Comparison of ENCODE assay signal across 27 cellular contexts in genomic region chrX:54641530-54641929, GRCh38.
DNase-seq lines count a peak whose midpoint lies in the region; ATAC-seq and TF ChIP-seq lines count a peak whose summit lies in the region.
"Had no signal": no experiment of that assay in that cellular context is flagged by ENCODE, and none has a peak within 500 bp of the region (broad histone marks: within the 10 kb centered on the region; RNA-seq: fewer than 3 reads in every experiment).

No MANE protein-coding gene starts in this region.

- no peaks in the 10 kb centered on the region for H3K9me3 ChIP-seq in SK-N-SH
- no peaks in the 10 kb centered on the region for H3K9me3 ChIP-seq in CD4-positive, alpha-beta memory T cell (ENCODE audit: control insufficient read depth in 1 of 2, low read length in 2 of 2)
- H3K9me3 ChIP-seq: A549, body of pancreas, left ventricle myocardium inferior, mucosa of descending colon, spleen, upper lobe of right lung had no signal

- H3K79me2 ChIP-seq in SK-N-SH (ENCODE audit: insufficient read depth), result no peaks in the 10 kb centered on the region; the same call in 1 of the 2 replicates

- no peaks in the 10 kb centered on the region for H4K20me1 ChIP-seq in SK-N-SH (ENCODE audit: insufficient read depth)
- H4K20me1 ChIP-seq: BLaER1 had no signal

- peak overlapping the region in 1 of 2 experiments; percentile 25; a peak in 1 of 4 replicates for H3K27ac ChIP-seq in SK-N-SH (ENCODE audit: low read depth in 2 of 2, low read length in 1 of 2)
- H3K27ac ChIP-seq in CD4-positive, alpha-beta memory T cell (ENCODE audit: low read depth, low read length), result no peak overlapping the region
- H3K27ac ChIP-seq: body of pancreas, HL-60, upper lobe of right lung had no signal

- H3K27ac Mint-ChIP-seq in activated T-cell treated with anti-CD3 and anti-CD28 coated beads, Interleukin-2, amount 50 U/mL, for 24 hours, result peak overlapping the region; percentile 32
- H3K27ac Mint-ChIP-seq in brain (peak overlapping the region in 3 of 5 experiments; percentile 64 to 100 (median 99)), mesothelial cell of epicardium (peak overlapping the region; percentile 25)
- peak overlapping the region in 3 of 7 donors; percentile 35 to 40 (median 35) for H3K27ac Mint-ChIP-seq in CD4-positive, alpha-beta memory T cell
- H3K27ac Mint-ChIP-seq: activated CD4-positive, alpha-beta memory T cell treated with anti-CD3 and anti-CD28 coated beads, Interleukin-2, amount 10 ng/mL, durations not matched to agents 7 days and 5 days; effector memory CD8-positive, alpha-beta T cell had no signal

- H3F3A ChIP-seq in SK-N-SH (replicated peaks; ENCODE audit: insufficient read depth), result peaks cover 3% of the 10 kb centered on the region

- TF ChIP-seq CTCF in brain (conservative IDR thresholded peaks at IDR 0.05), result no peak
- TF ChIP-seq CTCF in mesothelial cell of epicardium (IDR thresholded peaks at IDR 0.05; ENCODE audit: unreplicated experiment), result no peak
- no peak for TF ChIP-seq CTCF in SK-N-SH (IDR thresholded peaks at IDR 0.05)

- no peaks in the 10 kb centered on the region for H3K9me3 Mint-ChIP-seq in activated T-cell treated with anti-CD3 and anti-CD28 coated beads, Interleukin-2, amount 50 U/mL, for 24 hours
- H3K9me3 Mint-ChIP-seq in activated T-cell treated with anti-CD3 and anti-CD28 coated beads, Interleukin-2, amount 50 U/mL, for 4 hours, result no peaks in the 10 kb centered on the region
- peaks cover 0 to 16% (median 0%) of the 10 kb centered on the region in 5 experiments for H3K9me3 Mint-ChIP-seq in brain
- peaks cover 23% of the 10 kb centered on the region for H3K9me3 Mint-ChIP-seq in mesothelial cell of epicardium
- H3K9me3 Mint-ChIP-seq in CD4-positive, alpha-beta memory T cell, result peaks cover 0 to 2% (median 0%) of the 10 kb centered on the region in 8 donors
- H3K9me3 Mint-ChIP-seq: activated CD4-positive, alpha-beta memory T cell treated with anti-CD3 and anti-CD28 coated beads, Interleukin-2, amount 10 ng/mL, durations not matched to agents 7 days and 5 days; effector memory CD8-positive, alpha-beta T cell; stimulated activated naive CD8-positive, alpha-beta T cell treated with anti-CD3 and anti-CD28 coated beads, Interleukin-15, amount 100 ng/mL, for 72 hours had no signal

- H2AFZ ChIP-seq in SK-N-SH (ENCODE audit: low read depth), result no peak overlapping the region

- peaks cover 2% of the 10 kb centered on the region for H3K36me3 Mint-ChIP-seq in activated T-cell treated with anti-CD3 and anti-CD28 coated beads, Interleukin-2, amount 50 U/mL, for 24 hours (ENCODE audit: low read depth)
- H3K36me3 Mint-ChIP-seq in activated T-cell treated with anti-CD3 and anti-CD28 coated beads, Interleukin-2, amount 50 U/mL, for 4 hours (ENCODE audit: insufficient read depth), result no peaks in the 10 kb centered on the region
- H3K36me3 Mint-ChIP-seq in brain, result no peaks in the 10 kb centered on the region
- H3K36me3 Mint-ChIP-seq in mesothelial cell of epicardium, result no peaks in the 10 kb centered on the region
- H3K36me3 Mint-ChIP-seq in CD4-positive, alpha-beta memory T cell, result peaks cover 0 to 5% of the 10 kb centered on the region in 2 donors

- peaks cover 10% of the 10 kb centered on the region for H3K4me1 Mint-ChIP-seq in activated T-cell treated with anti-CD3 and anti-CD28 coated beads, Interleukin-2, amount 50 U/mL, for 24 hours (ENCODE audit: low read depth)
- H3K4me1 Mint-ChIP-seq in activated T-cell treated with anti-CD3 and anti-CD28 coated beads, Interleukin-2, amount 50 U/mL, for 4 hours (ENCODE audit: low read depth), result peaks cover 8% of the 10 kb centered on the region
- peaks cover 29% of the 10 kb centered on the region for H3K4me1 Mint-ChIP-seq in brain
- H3K4me1 Mint-ChIP-seq in mesothelial cell of epicardium, result peaks cover 10% of the 10 kb centered on the region
- H3K4me1 Mint-ChIP-seq in CD4-positive, alpha-beta memory T cell, result peaks cover 2 to 23% (median 9%) of the 10 kb centered on the region in 4 donors
- H3K4me1 Mint-ChIP-seq: stimulated activated naive CD8-positive, alpha-beta T cell treated with anti-CD3 and anti-CD28 coated beads, Interleukin-15, amount 100 ng/mL, for 72 hours had no signal

- H3K4me3 ChIP-seq in SK-N-SH (ENCODE audit: low read depth in 2 of 2, low read length in 1 of 2), result no peak overlapping the region
- no peak overlapping the region for H3K4me3 ChIP-seq in CD4-positive, alpha-beta memory T cell (ENCODE audit: low read length in 2 of 2)
- H3K4me3 ChIP-seq: A549, BLaER1, body of pancreas, left ventricle myocardium inferior, mucosa of descending colon, spleen, upper lobe of right lung had no signal

- no peak for DNase-seq in activated T-cell treated with anti-CD3 and anti-CD28 coated beads, Interleukin-2, amount 50 U/mL, for 24 hours
- DNase-seq in activated T-cell treated with anti-CD3 and anti-CD28 coated beads, Interleukin-2, amount 50 U/mL, for 4 hours, result no peak
- no peak for DNase-seq in mesothelial cell of epicardium (ENCODE audit: low spot score in 2 of 2, unreplicated experiment in 2 of 2)
- no peak for DNase-seq in SW 1271 (lab: John Stamatoyannopoulos, UW)
- DNase-seq in globus pallidus (ENCODE audit: low spot score), result no peak
- no peak for DNase-seq in SK-N-SH
- no peak for DNase-seq in CD4-positive, alpha-beta memory T cell
- DNase-seq: activated CD4-positive, alpha-beta memory T cell treated with anti-CD3 and anti-CD28 coated beads, Interleukin-2, amount 10 ng/mL, durations not matched to agents 7 days and 5 days; activated CD4-positive, CD25-positive, alpha-beta regulatory T cell; activated T-cell treated with anti-CD3 and anti-CD28 coated beads, Interleukin-2, amount 50 U/mL, for 1 hour; body of pancreas; effector memory CD8-positive, alpha-beta T cell; glutamatergic neuron; left ventricle myocardium inferior; mucosa of descending colon; NCI-H187 treated with DMSO at 0.1 percent for 48 hours; retina; spleen; stimulated activated CD4-positive, alpha-beta T cell treated with anti-CD3 and anti-CD28 coated beads, Interleukin-4, amount 100 ng/mL, for 24 hours; stimulated activated naive CD8-positive, alpha-beta T cell treated with anti-CD3 and anti-CD28 coated beads, Interleukin-15, amount 100 ng/mL, for 72 hours; T1000; upper lobe of right lung had no signal

- no peak overlapping the region for H3K4me3 Mint-ChIP-seq in activated T-cell treated with anti-CD3 and anti-CD28 coated beads, Interleukin-2, amount 50 U/mL, for 24 hours
- no peak overlapping the region for H3K4me3 Mint-ChIP-seq in activated T-cell treated with anti-CD3 and anti-CD28 coated beads, Interleukin-2, amount 50 U/mL, for 4 hours
- H3K4me3 Mint-ChIP-seq in brain (no peak overlapping the region), mesothelial cell of epicardium (no peak overlapping the region)
- H3K4me3 Mint-ChIP-seq in CD4-positive, alpha-beta memory T cell, result no peak overlapping the region
- H3K4me3 Mint-ChIP-seq: activated CD4-positive, alpha-beta memory T cell treated with anti-CD3 and anti-CD28 coated beads, Interleukin-2, amount 10 ng/mL, durations not matched to agents 7 days and 5 days; effector memory CD8-positive, alpha-beta T cell; stimulated activated naive CD8-positive, alpha-beta T cell treated with anti-CD3 and anti-CD28 coated beads, Interleukin-15, amount 100 ng/mL, for 72 hours had no signal

- H3K9me2 ChIP-seq in SK-N-SH, result no peaks in the 10 kb centered on the region

- no peak for TF ChIP-seq RAD21 in SK-N-SH (IDR thresholded peaks at IDR 0.05; ENCODE audit: low read length)

- H3K36me3 ChIP-seq in SK-N-SH (replicated peaks in 1 of 2; ENCODE audit: control insufficient read depth in 1 of 2, insufficient read depth in 2 of 2, low read length in 1 of 2), result no peaks in the 10 kb centered on the region
- no peaks in the 10 kb centered on the region for H3K36me3 ChIP-seq in CD4-positive, alpha-beta memory T cell (ENCODE audit: insufficient read depth, low read length)
- H3K36me3 ChIP-seq: BLaER1, left ventricle myocardium inferior, spleen, upper lobe of right lung had no signal

- peaks cover 25% of the 10 kb centered on the region for H3K27me3 Mint-ChIP-seq in activated T-cell treated with anti-CD3 and anti-CD28 coated beads, Interleukin-2, amount 50 U/mL, for 24 hours
- H3K27me3 Mint-ChIP-seq in activated T-cell treated with anti-CD3 and anti-CD28 coated beads, Interleukin-2, amount 50 U/mL, for 4 hours (ENCODE audit: low read depth), result no peaks in the 10 kb centered on the region
- H3K27me3 Mint-ChIP-seq in brain (no peaks in the 10 kb centered on the region), mesothelial cell of epicardium (ENCODE audit: low read depth) (no peaks in the 10 kb centered on the region)
- no peaks in the 10 kb centered on the region for H3K27me3 Mint-ChIP-seq in CD4-positive, alpha-beta memory T cell
- H3K27me3 Mint-ChIP-seq: activated CD4-positive, alpha-beta memory T cell treated with anti-CD3 and anti-CD28 coated beads, Interleukin-2, amount 10 ng/mL, durations not matched to agents 7 days and 5 days; effector memory CD8-positive, alpha-beta T cell; stimulated activated naive CD8-positive, alpha-beta T cell treated with anti-CD3 and anti-CD28 coated beads, Interleukin-15, amount 100 ng/mL, for 72 hours had no signal

- H3K9ac ChIP-seq in SK-N-SH, result no peak overlapping the region
- H3K9ac ChIP-seq: BLaER1 had no signal

- H3K27me3 ChIP-seq in SK-N-SH (ENCODE audit: insufficient read depth), result no peaks in the 10 kb centered on the region
- no peaks in the 10 kb centered on the region for H3K27me3 ChIP-seq in CD4-positive, alpha-beta memory T cell (ENCODE audit: insufficient read depth, low read length)
- H3K27me3 ChIP-seq: body of pancreas, spleen, upper lobe of right lung had no signal

- intact Hi-C loops in CD4-positive, alpha-beta memory T cell (cut with micrococcal nuclease), result no loop called here

- CTCF ChIA-PET in SK-N-SH (lab: Yijun Ruan, JAX), result interaction anchor here (1.2 to 2.5 kb wide), 2 partner anchors 167 to 358 kb away, joined by 3 to 14 read pairs; partner anchors contain the start of genes APEX2 and MAGED2
- CTCF ChIA-PET in CD4-positive, alpha-beta memory T cell (lab: Charles Lee; ENCODE audit: partially characterized antibody), result interaction anchor here (0.8 to 1.1 kb wide), 3 partner anchors 145 to 416 kb away, joined by 3 read pairs; partner anchors contain the start of gene APEX2

- no peak for TF ChIP-seq EP300 in SK-N-SH (IDR thresholded peaks at IDR 0.05; ENCODE audit: borderline replicate concordance in 1 of 2, low read depth in 1 of 2, low read length in 1 of 2)

- H3K4me2 ChIP-seq in SK-N-SH, result no peak overlapping the region
- H3K4me2 ChIP-seq: A549 had no signal

- H3K4me1 ChIP-seq in SK-N-SH (ENCODE audit: control insufficient read depth in 1 of 2, insufficient read depth in 2 of 2, low read depth in 1 of 2, low read length in 1 of 2), result peaks cover 0 to 9% of the 10 kb centered on the region in 2 experiments; a peak in 2 of 4 replicates
- H3K4me1 ChIP-seq in CD4-positive, alpha-beta memory T cell (ENCODE audit: insufficient read depth, low read length), result peaks cover 12% of the 10 kb centered on the region
- H3K4me1 ChIP-seq: A549, body of pancreas, upper lobe of right lung had no signal

- POLR2A ChIA-PET in SK-N-SH (lab: Yijun Ruan, JAX), result interaction anchor here (1.0 kb wide), 1 partner anchor 166 kb away, joined by 4 read pairs; the partner anchor contains the start of gene MAGED2
- POLR2A ChIA-PET in CD4-positive, alpha-beta memory T cell (lab: Charles Lee; ENCODE audit: partially characterized antibody), result interaction anchor here (3.4 kb wide), 1 partner anchor 166 kb away, joined by 38 read pairs; the partner anchor contains the start of gene MAGED2

- no peak for ATAC-seq in activated T-cell treated with anti-CD3 and anti-CD28 coated beads, Interleukin-2, amount 50 U/mL, for 4 hours
- ATAC-seq: A549; body of pancreas; effector memory CD8-positive, alpha-beta T cell; mucosa of descending colon; SK-N-SH treated with all-trans-retinoic acid at 6 μM for 48 hours; stimulated activated naive CD8-positive, alpha-beta T cell treated with anti-CD3 and anti-CD28 coated beads, Interleukin-15, amount 100 ng/mL, for 72 hours; upper lobe of right lung had no signal
